ENCODE assay signal across 10 cellular contexts in the genomic region with DNA sequence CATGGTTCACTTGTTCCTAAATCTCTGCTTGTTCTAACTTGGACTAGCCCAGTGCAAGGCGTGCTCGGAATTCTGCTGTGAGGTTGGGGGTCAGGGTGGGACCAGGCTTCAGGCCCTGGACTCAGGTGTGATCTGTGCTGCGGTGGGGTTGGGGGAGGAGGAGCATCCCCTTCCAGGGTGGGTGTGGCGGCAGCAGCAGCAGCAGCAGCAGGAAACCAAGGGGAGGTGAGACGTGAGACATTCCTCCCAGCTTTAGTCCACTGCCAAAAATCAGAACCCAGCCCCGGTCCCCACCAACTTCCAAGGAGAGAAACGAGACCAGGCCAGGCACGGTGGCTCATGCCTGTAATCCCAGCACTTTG. TPM values are rescaled to one million over a fixed set of nuclear protein-coding genes. Genes with fewer than 3 reads are reported as not detected.
DNase-seq lines count a peak whose midpoint lies in the region; TF ChIP-seq lines count a peak whose summit lies in the region.
"Had no signal": no experiment of that assay in that cellular context is flagged by ENCODE, and none has a peak within 500 bp of the region (broad histone marks: within the 10 kb centered on the region; RNA-seq: fewer than 3 reads in every experiment).

No MANE protein-coding gene starts in this region.

- no peak for TF ChIP-seq POLR2A in tibial nerve (IDR thresholded peaks at IDR 0.05)

- H3K9me3 ChIP-seq in MG63 (no peaks in the 10 kb centered on the region), muscle layer of colon (ENCODE audit: low read length) (no peaks in the 10 kb centered on the region), tibial nerve (no peaks in the 10 kb centered on the region)

- H3K27ac ChIP-seq in dorsolateral prefrontal cortex (peak overlapping the region in 43 of 59 donors; percentile 7 to 91 (median 62)), muscle layer of colon (ENCODE audit: low read depth, low read length) (peak overlapping the region; percentile 98), tibial nerve (peak overlapping the region; percentile 43 to 88 (median 76))

- TF ChIP-seq EP300 in tibial nerve (IDR thresholded peaks at IDR 0.05) = no peak

- H3K4me1 ChIP-seq in muscle layer of colon (ENCODE audit: insufficient read depth, low read length) = peaks cover 69% of the 10 kb centered on the region
- H3K4me1 ChIP-seq in tibial nerve = peaks cover 0 to 79% (median 39%) of the 10 kb centered on the region in 4 donors

- no peak for TF ChIP-seq CTCF in dorsolateral prefrontal cortex (IDR thresholded peaks at IDR 0.05 in 54 of 56, conservative IDR thresholded peaks at IDR 0.05 in 2 of 56; ENCODE audit: low read depth in 1 of 56, partially characterized antibody in 56 of 56)
- TF ChIP-seq CTCF in tibial nerve (IDR thresholded peaks at IDR 0.05) = no peak

- H3K4me3 ChIP-seq in MG63 = no peak overlapping the region
- H3K4me3 ChIP-seq in dorsolateral prefrontal cortex = no peak overlapping the region
- H3K4me3 ChIP-seq in muscle layer of colon (ENCODE audit: low read depth in 1 of 2, low read length in 2 of 2) = peak overlapping the region in 1 of 2 donors; percentile 27
- H3K4me3 ChIP-seq in tibial nerve = no peak overlapping the region

- WGBS in tibial nerve, 2 donors = 48 to 50% methylated on average over 6 to 8 of the region's 8 CpGs

- H3K9ac ChIP-seq in muscle layer of colon (ENCODE audit: low read length) = no peak overlapping the region

- H3K27me3 ChIP-seq in MG63 = no peaks in the 10 kb centered on the region
- H3K27me3 ChIP-seq in dorsolateral prefrontal cortex = no peaks in the 10 kb centered on the region
- H3K27me3 ChIP-seq in muscle layer of colon (ENCODE audit: control insufficient read depth in 1 of 2, insufficient read depth in 2 of 2, low read length in 2 of 2) = no peaks in the 10 kb centered on the region
- H3K27me3 ChIP-seq in tibial nerve = no peaks in the 10 kb centered on the region

- peaks cover 15% of the 10 kb centered on the region for H3K36me3 ChIP-seq in MG63
- H3K36me3 ChIP-seq in muscle layer of colon (ENCODE audit: insufficient read depth, low read length) = peaks cover 5% of the 10 kb centered on the region
- H3K36me3 ChIP-seq in tibial nerve = peaks cover 0 to 22% (median 0%) of the 10 kb centered on the region in 3 donors

- intact Hi-C loops in dorsolateral prefrontal cortex (cut with DNase I) = no loop called here

- DNase-seq in MG63 = peak; percentile 48
- no peak for DNase-seq in dorsolateral prefrontal cortex
- no peak for DNase-seq in tibial nerve (ENCODE audit: low spot score in 2 of 2)
- DNase-seq in HCEC 1CT = no peak
- no peak for DNase-seq in stimulated activated CD4-positive, alpha-beta T cell treated with anti-CD3 and anti-CD28 coated beads, Interleukin-12 subunit alpha, Interleukin-12 subunit beta, amount 100 ng/mL, for 4 hours
- no peak for DNase-seq in NCI-H2107 treated with DMSO at 0.1 percent for 48 hours (lab: John Stamatoyannopoulos, UW; ENCODE audit: unreplicated experiment)
- DNase-seq in CD1c-positive myeloid dendritic cell (ENCODE audit: extremely low spot score) = no peak
- DNase-seq: erythroblast; stimulated activated CD4-positive, alpha-beta T cell treated with anti-CD3 and anti-CD28 coated beads, Interleukin-2, amount 100 ng/mL, for 48 hours had no signal

RNA-seq across cellular contexts. Expression of a gene that starts 31.8 kb away (rescaled TPM):
- 9.1 and 17.9 TPM in 2 replicates for total RNA-seq in MG63 (2014; rRNA removed; shearing (Covaris generic); ENCODE audit: low replicate concordance)
- 10 to 100 TPM in 32 of 120 experiments, 1 to 10 TPM in 88; 1.8 to 24.5 (median 7.7) TPM for total RNA-seq in dorsolateral prefrontal cortex
- 100 to 1,000 TPM in 2 of 4 donors, 10 to 100 TPM in 2; 73.0 to 146 (median 99.0) TPM for total RNA-seq in tibial nerve

RNA-seq across cellular contexts. Expression of a gene that starts 39.7 kb away (rescaled TPM):
- 48.3 and 76.3 TPM in 2 replicates for total RNA-seq in MG63 (2014; rRNA removed; shearing (Covaris generic); ENCODE audit: low replicate concordance)
- total RNA-seq in dorsolateral prefrontal cortex (100 to 1,000 TPM in 119 of 120 experiments, 10 to 100 TPM in 1; 85.4 to 229 (median 131) TPM), tibial nerve (100 to 1,000 TPM; 134 to 200 (median 176) TPM)

RNA-seq across cellular contexts. Expression of a gene that starts 48.5 kb away (rescaled TPM):
- not detected in 2 replicates for total RNA-seq in MG63 (2014; rRNA removed; shearing (Covaris generic); ENCODE audit: low replicate concordance)
- total RNA-seq in dorsolateral prefrontal cortex (1 to 10 TPM in 62 of 120 experiments, under 1 TPM in 31, not detected in 27; 0.65 to 6.3 (median 1.3) TPM), tibial nerve (1 to 10 TPM in 1 of 4 donors, not detected in 3; 2.7 TPM)
